In the genomic region with DNA sequence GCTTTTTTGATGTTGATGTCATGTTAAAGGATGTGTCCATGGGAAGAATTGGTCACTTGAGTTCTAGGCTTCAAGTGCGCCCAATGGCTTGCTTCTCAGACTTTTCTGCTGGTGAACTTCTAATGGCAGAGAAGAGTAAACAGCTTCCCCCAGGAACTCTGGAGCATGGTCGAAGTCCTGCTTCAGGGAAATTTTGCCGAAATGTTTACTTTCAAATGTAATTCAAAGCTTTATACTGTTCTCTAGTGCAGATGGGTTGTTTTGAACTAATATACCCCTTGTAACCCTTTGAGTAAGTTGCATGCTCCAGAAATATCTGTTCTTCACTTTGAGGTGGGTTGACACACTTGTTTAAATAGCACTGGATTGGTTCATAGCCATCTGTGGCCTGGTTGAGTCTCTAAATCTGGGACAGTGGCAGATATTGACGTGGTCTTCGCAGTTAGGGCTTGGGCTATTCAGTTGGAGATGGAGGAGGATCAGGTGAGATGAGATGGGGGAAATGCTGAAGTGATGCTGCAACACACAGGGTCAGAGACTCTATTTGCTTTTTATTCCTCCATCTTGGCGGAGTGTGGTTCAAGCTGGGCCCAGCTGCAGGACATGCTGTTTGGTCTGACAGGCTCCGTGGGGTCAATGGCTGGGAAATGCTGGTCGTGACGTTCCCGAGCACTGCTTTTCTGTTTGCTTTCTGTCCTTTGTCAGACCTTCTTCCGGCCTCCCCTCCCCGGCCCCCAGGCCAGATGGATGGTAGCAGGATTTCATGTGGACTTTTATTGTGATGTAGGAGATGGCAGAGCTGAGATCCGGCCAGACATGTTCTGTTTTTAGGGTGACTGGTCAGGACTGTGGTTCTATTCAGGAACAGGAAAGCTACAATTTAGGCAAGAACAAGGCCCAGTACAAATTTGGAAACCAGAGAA, we compare ENCODE assay signal across 3 cellular contexts.
TF ChIP-seq lines count a peak whose summit lies in the region.

No MANE protein-coding gene starts in this region.

TF ChIP-seq in GM23338, 12 proteins besides CTCF, POLR2A, EP300 and RAD21 (continues in another document):
- TF ChIP-seq, protein P1, sequence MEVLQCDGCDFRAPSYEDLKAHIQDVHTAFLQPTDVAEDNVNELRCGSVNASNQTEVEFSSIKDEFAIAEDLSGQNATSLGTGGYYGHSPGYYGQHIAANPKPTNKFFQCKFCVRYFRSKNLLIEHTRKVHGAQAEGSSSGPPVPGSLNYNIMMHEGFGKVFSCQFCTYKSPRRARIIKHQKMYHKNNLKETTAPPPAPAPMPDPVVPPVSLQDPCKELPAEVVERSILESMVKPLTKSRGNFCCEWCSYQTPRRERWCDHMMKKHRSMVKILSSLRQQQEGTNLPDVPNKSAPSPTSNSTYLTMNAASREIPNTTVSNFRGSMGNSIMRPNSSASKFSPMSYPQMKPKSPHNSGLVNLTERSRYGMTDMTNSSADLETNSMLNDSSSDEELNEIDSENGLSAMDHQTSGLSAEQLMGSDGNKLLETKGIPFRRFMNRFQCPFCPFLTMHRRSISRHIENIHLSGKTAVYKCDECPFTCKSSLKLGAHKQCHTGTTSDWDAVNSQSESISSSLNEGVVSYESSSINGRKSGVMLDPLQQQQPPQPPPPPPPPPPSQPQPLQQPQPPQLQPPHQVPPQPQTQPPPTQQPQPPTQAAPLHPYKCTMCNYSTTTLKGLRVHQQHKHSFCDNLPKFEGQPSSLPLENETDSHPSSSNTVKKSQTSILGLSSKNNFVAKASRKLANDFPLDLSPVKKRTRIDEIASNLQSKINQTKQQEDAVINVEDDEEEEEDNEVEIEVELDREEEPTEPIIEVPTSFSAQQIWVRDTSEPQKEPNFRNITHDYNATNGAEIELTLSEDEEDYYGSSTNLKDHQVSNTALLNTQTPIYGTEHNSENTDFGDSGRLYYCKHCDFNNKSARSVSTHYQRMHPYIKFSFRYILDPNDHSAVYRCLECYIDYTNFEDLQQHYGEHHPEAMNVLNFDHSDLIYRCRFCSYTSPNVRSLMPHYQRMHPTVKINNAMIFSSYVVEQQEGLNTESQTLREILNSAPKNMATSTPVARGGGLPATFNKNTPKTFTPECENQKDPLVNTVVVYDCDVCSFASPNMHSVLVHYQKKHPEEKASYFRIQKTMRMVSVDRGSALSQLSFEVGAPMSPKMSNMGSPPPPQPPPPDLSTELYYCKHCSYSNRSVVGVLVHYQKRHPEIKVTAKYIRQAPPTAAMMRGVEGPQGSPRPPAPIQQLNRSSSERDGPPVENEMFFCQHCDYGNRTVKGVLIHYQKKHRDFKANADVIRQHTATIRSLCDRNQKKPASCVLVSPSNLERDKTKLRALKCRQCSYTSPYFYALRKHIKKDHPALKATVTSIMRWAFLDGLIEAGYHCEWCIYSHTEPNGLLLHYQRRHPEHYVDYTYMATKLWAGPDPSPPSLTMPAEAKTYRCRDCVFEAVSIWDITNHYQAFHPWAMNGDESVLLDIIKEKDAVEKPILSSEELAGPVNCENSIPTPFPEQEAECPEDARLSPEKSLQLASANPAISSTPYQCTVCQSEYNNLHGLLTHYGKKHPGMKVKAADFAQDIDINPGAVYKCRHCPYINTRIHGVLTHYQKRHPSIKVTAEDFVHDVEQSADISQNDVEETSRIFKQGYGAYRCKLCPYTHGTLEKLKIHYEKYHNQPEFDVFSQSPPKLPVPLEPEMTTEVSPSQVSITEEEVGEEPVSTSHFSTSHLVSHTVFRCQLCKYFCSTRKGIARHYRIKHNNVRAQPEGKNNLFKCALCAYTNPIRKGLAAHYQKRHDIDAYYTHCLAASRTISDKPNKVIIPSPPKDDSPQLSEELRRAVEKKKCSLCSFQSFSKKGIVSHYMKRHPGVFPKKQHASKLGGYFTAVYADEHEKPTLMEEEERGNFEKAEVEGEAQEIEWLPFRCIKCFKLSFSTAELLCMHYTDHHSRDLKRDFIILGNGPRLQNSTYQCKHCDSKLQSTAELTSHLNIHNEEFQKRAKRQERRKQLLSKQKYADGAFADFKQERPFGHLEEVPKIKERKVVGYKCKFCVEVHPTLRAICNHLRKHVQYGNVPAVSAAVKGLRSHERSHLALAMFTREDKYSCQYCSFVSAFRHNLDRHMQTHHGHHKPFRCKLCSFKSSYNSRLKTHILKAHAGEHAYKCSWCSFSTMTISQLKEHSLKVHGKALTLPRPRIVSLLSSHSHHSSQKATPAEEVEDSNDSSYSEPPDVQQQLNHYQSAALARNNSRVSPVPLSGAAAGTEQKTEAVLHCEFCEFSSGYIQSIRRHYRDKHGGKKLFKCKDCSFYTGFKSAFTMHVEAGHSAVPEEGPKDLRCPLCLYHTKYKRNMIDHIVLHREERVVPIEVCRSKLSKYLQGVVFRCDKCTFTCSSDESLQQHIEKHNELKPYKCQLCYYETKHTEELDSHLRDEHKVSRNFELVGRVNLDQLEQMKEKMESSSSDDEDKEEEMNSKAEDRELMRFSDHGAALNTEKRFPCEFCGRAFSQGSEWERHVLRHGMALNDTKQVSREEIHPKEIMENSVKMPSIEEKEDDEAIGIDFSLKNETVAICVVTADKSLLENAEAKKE (CRISPR knock-in tag; IDR thresholded peaks at IDR 0.05) = no peak
- TF ChIP-seq ZNF114 (CRISPR knock-in tag; IDR thresholded peaks at IDR 0.05) (no peak), JUNB (IDR thresholded peaks at IDR 0.05; ENCODE audit: unreplicated experiment) (no peak)

TF ChIP-seq in H1, 55 proteins besides CTCF, POLR2A, EP300 and RAD21:
- TF ChIP-seq MAFK (IDR thresholded peaks at IDR 0.05; ENCODE audit: low read depth, low read length) (no peak), SRF (IDR thresholded peaks at IDR 0.05; ENCODE audit: low read depth, low read length) (no peak), JUN (IDR thresholded peaks at IDR 0.05; ENCODE audit: low read depth, low read length) (no peak), RFX5 (IDR thresholded peaks at IDR 0.05; ENCODE audit: borderline replicate concordance, low read depth, low read length) (no peak), CEBPB (IDR thresholded peaks at IDR 0.05; ENCODE audit: low read depth, low read length) (no peak), GABPA (IDR thresholded peaks at IDR 0.05; ENCODE audit: borderline replicate concordance, insufficient read depth, low read length) (no peak), CBX5 (IDR thresholded peaks at IDR 0.05; ENCODE audit: low read depth, low read length) (no peak), NRF1 (IDR thresholded peaks at IDR 0.05; ENCODE audit: low read depth, low read length) (no peak), CBX8 (IDR thresholded peaks at IDR 0.05; ENCODE audit: borderline replicate concordance, low read depth, low read length) (no peak), ASH2L (IDR thresholded peaks at IDR 0.05; ENCODE audit: low read length) (no peak), TCF12 (IDR thresholded peaks at IDR 0.05; ENCODE audit: low read depth, low read length) (no peak), SAP30 (IDR thresholded peaks at IDR 0.05; ENCODE audit: insufficient read depth, insufficient replicate concordance, low read length) (no peak), POLR2AphosphoS5 (IDR thresholded peaks at IDR 0.05; ENCODE audit: low read depth, low read length) (no peak), SIN3A (conservative IDR thresholded peaks at IDR 0.05 in 1 of 2, IDR thresholded peaks at IDR 0.05 in 1 of 2; ENCODE audit: low read depth in 1 of 2, low read length in 2 of 2) (no peak), POU5F1 (IDR thresholded peaks at IDR 0.05; ENCODE audit: low read depth, low read length) (no peak), EZH2 (IDR thresholded peaks at IDR 0.05; ENCODE audit: low read depth, low read length, severe bottlenecking) (no peak)

TF ChIP-seq in HepG2, 621 proteins besides CTCF, POLR2A, EP300 and RAD21 (continues in another document):
- TF ChIP-seq SOX6 (IDR thresholded peaks at IDR 0.05) = no peak
- TF ChIP-seq SOX6 (CRISPR knock-in tag; IDR thresholded peaks at IDR 0.05) = no peak
- no peak for TF ChIP-seq CENPT (CRISPR knock-in tag; IDR thresholded peaks at IDR 0.05; ENCODE audit: low read depth)
- TF ChIP-seq TCF7 (IDR thresholded peaks at IDR 0.05; ENCODE audit: low read depth) = no peak
- TF ChIP-seq, protein P2, sequence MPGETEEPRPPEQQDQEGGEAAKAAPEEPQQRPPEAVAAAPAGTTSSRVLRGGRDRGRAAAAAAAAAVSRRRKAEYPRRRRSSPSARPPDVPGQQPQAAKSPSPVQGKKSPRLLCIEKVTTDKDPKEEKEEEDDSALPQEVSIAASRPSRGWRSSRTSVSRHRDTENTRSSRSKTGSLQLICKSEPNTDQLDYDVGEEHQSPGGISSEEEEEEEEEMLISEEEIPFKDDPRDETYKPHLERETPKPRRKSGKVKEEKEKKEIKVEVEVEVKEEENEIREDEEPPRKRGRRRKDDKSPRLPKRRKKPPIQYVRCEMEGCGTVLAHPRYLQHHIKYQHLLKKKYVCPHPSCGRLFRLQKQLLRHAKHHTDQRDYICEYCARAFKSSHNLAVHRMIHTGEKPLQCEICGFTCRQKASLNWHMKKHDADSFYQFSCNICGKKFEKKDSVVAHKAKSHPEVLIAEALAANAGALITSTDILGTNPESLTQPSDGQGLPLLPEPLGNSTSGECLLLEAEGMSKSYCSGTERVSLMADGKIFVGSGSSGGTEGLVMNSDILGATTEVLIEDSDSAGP (CRISPR knock-in tag; IDR thresholded peaks at IDR 0.05; ENCODE audit: borderline replicate concordance) = no peak
- TF ChIP-seq SMAD3 (CRISPR knock-in tag; IDR thresholded peaks at IDR 0.05) = no peak
- TF ChIP-seq POLR2AphosphoS5 (IDR thresholded peaks at IDR 0.05; ENCODE audit: low read depth, low read length) = no peak
- no peak for TF ChIP-seq MIER3 (CRISPR knock-in tag; IDR thresholded peaks at IDR 0.05; ENCODE audit: borderline replicate concordance)
- TF ChIP-seq, protein P3, sequence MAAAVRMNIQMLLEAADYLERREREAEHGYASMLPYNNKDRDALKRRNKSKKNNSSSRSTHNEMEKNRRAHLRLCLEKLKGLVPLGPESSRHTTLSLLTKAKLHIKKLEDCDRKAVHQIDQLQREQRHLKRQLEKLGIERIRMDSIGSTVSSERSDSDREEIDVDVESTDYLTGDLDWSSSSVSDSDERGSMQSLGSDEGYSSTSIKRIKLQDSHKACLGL (CRISPR knock-in tag; IDR thresholded peaks at IDR 0.05) = no peak
- TF ChIP-seq GATAD1 (CRISPR knock-in tag; IDR thresholded peaks at IDR 0.05) = no peak
- TF ChIP-seq MTF2 (CRISPR knock-in tag; IDR thresholded peaks at IDR 0.05; ENCODE audit: borderline replicate concordance) = no peak
- no peak for TF ChIP-seq ZNF12 (CRISPR knock-in tag; IDR thresholded peaks at IDR 0.05)
- no peak for TF ChIP-seq ATRX (CRISPR knock-in tag; IDR thresholded peaks at IDR 0.05; ENCODE audit: borderline replicate concordance)
- no peak for TF ChIP-seq HMGA1 (CRISPR knock-in tag; conservative IDR thresholded peaks at IDR 0.05)
- no peak for TF ChIP-seq NKX3-1 (CRISPR knock-in tag; IDR thresholded peaks at IDR 0.05)
- TF ChIP-seq, protein P4, sequence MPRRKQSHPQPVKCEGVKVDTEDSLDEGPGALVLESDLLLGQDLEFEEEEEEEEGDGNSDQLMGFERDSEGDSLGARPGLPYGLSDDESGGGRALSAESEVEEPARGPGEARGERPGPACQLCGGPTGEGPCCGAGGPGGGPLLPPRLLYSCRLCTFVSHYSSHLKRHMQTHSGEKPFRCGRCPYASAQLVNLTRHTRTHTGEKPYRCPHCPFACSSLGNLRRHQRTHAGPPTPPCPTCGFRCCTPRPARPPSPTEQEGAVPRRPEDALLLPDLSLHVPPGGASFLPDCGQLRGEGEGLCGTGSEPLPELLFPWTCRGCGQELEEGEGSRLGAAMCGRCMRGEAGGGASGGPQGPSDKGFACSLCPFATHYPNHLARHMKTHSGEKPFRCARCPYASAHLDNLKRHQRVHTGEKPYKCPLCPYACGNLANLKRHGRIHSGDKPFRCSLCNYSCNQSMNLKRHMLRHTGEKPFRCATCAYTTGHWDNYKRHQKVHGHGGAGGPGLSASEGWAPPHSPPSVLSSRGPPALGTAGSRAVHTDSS (CRISPR knock-in tag; conservative IDR thresholded peaks at IDR 0.05) = no peak
- TF ChIP-seq ZBTB38 (CRISPR knock-in tag; IDR thresholded peaks at IDR 0.05) = no peak
- no peak for TF ChIP-seq SIX1 (CRISPR knock-in tag; IDR thresholded peaks at IDR 0.05; ENCODE audit: borderline replicate concordance)
- 0 out of 2 replicates have a peak, but pooled peaks have one; percentile 27 for TF ChIP-seq ZNF292 (CRISPR knock-in tag; IDR thresholded peaks at IDR 0.05; ENCODE audit: borderline replicate concordance, low read depth)
- no peak for TF ChIP-seq GABPA (IDR thresholded peaks at IDR 0.05; ENCODE audit: low read depth, low read length)
- no peak for TF ChIP-seq GABPA (CRISPR knock-in tag; IDR thresholded peaks at IDR 0.05; ENCODE audit: low read depth)
- no peak for TF ChIP-seq HES4 (CRISPR knock-in tag; IDR thresholded peaks at IDR 0.05; ENCODE audit: borderline replicate concordance)
- TF ChIP-seq MXD4 (CRISPR knock-in tag; IDR thresholded peaks at IDR 0.05) = no peak
- TF ChIP-seq, protein P5, sequence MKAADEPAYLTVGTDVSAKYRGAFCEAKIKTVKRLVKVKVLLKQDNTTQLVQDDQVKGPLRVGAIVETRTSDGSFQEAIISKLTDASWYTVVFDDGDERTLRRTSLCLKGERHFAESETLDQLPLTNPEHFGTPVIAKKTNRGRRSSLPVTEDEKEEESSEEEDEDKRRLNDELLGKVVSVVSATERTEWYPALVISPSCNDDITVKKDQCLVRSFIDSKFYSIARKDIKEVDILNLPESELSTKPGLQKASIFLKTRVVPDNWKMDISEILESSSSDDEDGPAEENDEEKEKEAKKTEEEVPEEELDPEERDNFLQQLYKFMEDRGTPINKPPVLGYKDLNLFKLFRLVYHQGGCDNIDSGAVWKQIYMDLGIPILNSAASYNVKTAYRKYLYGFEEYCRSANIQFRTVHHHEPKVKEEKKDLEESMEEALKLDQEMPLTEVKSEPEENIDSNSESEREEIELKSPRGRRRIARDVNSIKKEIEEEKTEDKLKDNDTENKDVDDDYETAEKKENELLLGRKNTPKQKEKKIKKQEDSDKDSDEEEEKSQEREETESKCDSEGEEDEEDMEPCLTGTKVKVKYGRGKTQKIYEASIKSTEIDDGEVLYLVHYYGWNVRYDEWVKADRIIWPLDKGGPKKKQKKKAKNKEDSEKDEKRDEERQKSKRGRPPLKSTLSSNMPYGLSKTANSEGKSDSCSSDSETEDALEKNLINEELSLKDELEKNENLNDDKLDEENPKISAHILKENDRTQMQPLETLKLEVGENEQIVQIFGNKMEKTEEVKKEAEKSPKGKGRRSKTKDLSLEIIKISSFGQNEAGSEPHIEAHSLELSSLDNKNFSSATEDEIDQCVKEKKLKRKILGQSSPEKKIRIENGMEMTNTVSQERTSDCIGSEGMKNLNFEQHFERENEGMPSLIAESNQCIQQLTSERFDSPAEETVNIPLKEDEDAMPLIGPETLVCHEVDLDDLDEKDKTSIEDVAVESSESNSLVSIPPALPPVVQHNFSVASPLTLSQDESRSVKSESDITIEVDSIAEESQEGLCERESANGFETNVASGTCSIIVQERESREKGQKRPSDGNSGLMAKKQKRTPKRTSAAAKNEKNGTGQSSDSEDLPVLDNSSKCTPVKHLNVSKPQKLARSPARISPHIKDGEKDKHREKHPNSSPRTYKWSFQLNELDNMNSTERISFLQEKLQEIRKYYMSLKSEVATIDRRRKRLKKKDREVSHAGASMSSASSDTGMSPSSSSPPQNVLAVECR (CRISPR knock-in tag; IDR thresholded peaks at IDR 0.05; ENCODE audit: borderline replicate concordance) = 0 out of 2 replicates have a peak, but pooled peaks have one; percentile 28
- TF ChIP-seq ZNF7 (CRISPR knock-in tag; IDR thresholded peaks at IDR 0.05) = no peak
- no peak for TF ChIP-seq KDM6A (CRISPR knock-in tag; IDR thresholded peaks at IDR 0.05; ENCODE audit: low read depth)
- TF ChIP-seq ZMAT3 (CRISPR knock-in tag; conservative IDR thresholded peaks at IDR 0.05) = no peak
- TF ChIP-seq ZNF331 (CRISPR knock-in tag; IDR thresholded peaks at IDR 0.05) = 0 out of 2 replicates have a peak, but pooled peaks have one; percentile 11
- no peak for TF ChIP-seq SMYD3 (CRISPR knock-in tag; IDR thresholded peaks at IDR 0.05)
- TF ChIP-seq, protein P6, sequence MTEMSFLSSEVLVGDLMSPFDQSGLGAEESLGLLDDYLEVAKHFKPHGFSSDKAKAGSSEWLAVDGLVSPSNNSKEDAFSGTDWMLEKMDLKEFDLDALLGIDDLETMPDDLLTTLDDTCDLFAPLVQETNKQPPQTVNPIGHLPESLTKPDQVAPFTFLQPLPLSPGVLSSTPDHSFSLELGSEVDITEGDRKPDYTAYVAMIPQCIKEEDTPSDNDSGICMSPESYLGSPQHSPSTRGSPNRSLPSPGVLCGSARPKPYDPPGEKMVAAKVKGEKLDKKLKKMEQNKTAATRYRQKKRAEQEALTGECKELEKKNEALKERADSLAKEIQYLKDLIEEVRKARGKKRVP (CRISPR knock-in tag; IDR thresholded peaks at IDR 0.05) = no peak
- no peak for TF ChIP-seq RBM22 (optimal IDR thresholded peaks at IDR 0.05; ENCODE audit: low read length)
